ENCODE assay signal across 8 cellular contexts in genomic region chr1:156813750-156814570, GRCh38. TPM values are rescaled to one million over a fixed set of nuclear protein-coding genes. Genes with fewer than 3 reads are reported as not detected.
DNase-seq lines count a peak whose midpoint lies in the region; ATAC-seq and TF ChIP-seq lines count a peak whose summit lies in the region.

No MANE protein-coding gene starts in this region.

- POLR2A ChIA-PET in OCI-LY7 (lab: Charles Lee): no interaction called here

- 40% methylated on average over 2 of the region's 60 CpGs; no CpG with 5 or more reads in 1 of the 2 donors for WGBS in gastroesophageal sphincter (ENCODE audit: low coverage in 1 of 2), 2 donors
- WGBS in suprapubic skin: 19% methylated on average over 18 of the region's 60 CpGs

- H3K27ac ChIP-seq in ACC112 (ENCODE audit: low read depth, low read length) (peak overlapping the region; percentile 50; the same call in 1 of the 2 replicates), OCI-LY7 (ENCODE audit: low read depth, low read length, poor library complexity, severe bottlenecking) (no peak overlapping the region), gastroesophageal sphincter (peak overlapping the region in 2 of 4 donors; percentile 64 to 76), suprapubic skin (no peak overlapping the region)

- H3K27me3 ChIP-seq in ACC112 (ENCODE audit: insufficient read depth, low read length): no peaks in the 10 kb centered on the region
- peaks cover 18% of the 10 kb centered on the region for H3K27me3 ChIP-seq in gastroesophageal sphincter
- no peaks in the 10 kb centered on the region for H3K27me3 ChIP-seq in suprapubic skin

- H3K9me2 ChIP-seq in OCI-LY7 (ENCODE audit: insufficient read depth, low read length): no peaks in the 10 kb centered on the region

- peak; percentile 71 for TF ChIP-seq CTCF in OCI-LY7 (conservative IDR thresholded peaks at IDR 0.05; ENCODE audit: low read length)
- TF ChIP-seq CTCF in gastroesophageal sphincter (IDR thresholded peaks at IDR 0.05): peak in 3 of 4 experiments; percentile 55 to 77 (median 64)
- peak; percentile 18 to 80 for TF ChIP-seq CTCF in suprapubic skin (IDR thresholded peaks at IDR 0.05)

- TF ChIP-seq EP300 in gastroesophageal sphincter (IDR thresholded peaks at IDR 0.05) (no peak), suprapubic skin (IDR thresholded peaks at IDR 0.05) (no peak)

- H3K36me3 ChIP-seq in ACC112 (ENCODE audit: insufficient read depth, low read length) (no peaks in the 10 kb centered on the region; the same call in 1 of the 2 replicates), OCI-LY7 (ENCODE audit: insufficient read depth, low read length) (no peaks in the 10 kb centered on the region), gastroesophageal sphincter (no peaks in the 10 kb centered on the region), suprapubic skin (no peaks in the 10 kb centered on the region)

- H2AFZ ChIP-seq in ACC112 (ENCODE audit: low read length, unreplicated experiment) (peak overlapping the region; percentile 73), OCI-LY7 (ENCODE audit: low read length) (peak overlapping the region; percentile 83)

- no peaks in the 10 kb centered on the region for H4K20me1 ChIP-seq in OCI-LY7 (ENCODE audit: insufficient read depth, low read length)

- H3K4me1 ChIP-seq in ACC112 (ENCODE audit: control insufficient read depth, insufficient read depth, low read length, unreplicated experiment): peaks cover 28% of the 10 kb centered on the region
- peaks cover 27% of the 10 kb centered on the region for H3K4me1 ChIP-seq in OCI-LY7 (ENCODE audit: insufficient read depth, low read length, poor library complexity, severe bottlenecking)
- H3K4me1 ChIP-seq in gastroesophageal sphincter: peaks cover 0 to 22% (median 18%) of the 10 kb centered on the region in 3 donors
- H3K4me1 ChIP-seq in suprapubic skin: peaks cover 17% of the 10 kb centered on the region

- CTCF ChIA-PET in OCI-LY7 (lab: Charles Lee; ENCODE audit: unreplicated experiment): interaction anchor here (1.1 kb wide), 1 partner anchor 17 kb away, joined by 3 read pairs; no protein-coding TSS in a partner anchor

- TF ChIP-seq POLR2A in GM19193 (IDR thresholded peaks at IDR 0.05; ENCODE audit: extremely low read depth, insufficient read depth, insufficient read length) (peak; percentile 33), gastroesophageal sphincter (IDR thresholded peaks at IDR 0.05) (no peak), suprapubic skin (IDR thresholded peaks at IDR 0.05) (no peak)

- peak overlapping the region; percentile 68 for H3K4me2 ChIP-seq in OCI-LY7 (ENCODE audit: low read length)

- no peaks in the 10 kb centered on the region for H3K9me3 ChIP-seq in OCI-LY7 (ENCODE audit: low read length)
- no peaks in the 10 kb centered on the region for H3K9me3 ChIP-seq in gastroesophageal sphincter
- no peaks in the 10 kb centered on the region for H3K9me3 ChIP-seq in suprapubic skin

- intact Hi-C loops in OCI-LY7 (cut with micrococcal nuclease; ENCODE audit: unreplicated experiment): no loop called here

- BruUV-seq in OCI-LY7 (replicated peaks; lab: Mats Ljungman, UMichigan): no TSS peak

- ATAC-seq in gastroesophageal sphincter: peak; percentile 64
- ATAC-seq in GM21529 (IDR thresholded peaks at IDR 0.05; ENCODE audit: unreplicated experiment): no peak

- H3K79me2 ChIP-seq in ACC112 (ENCODE audit: control insufficient read depth, insufficient read depth, low read length, unreplicated experiment) (peaks cover 5% of the 10 kb centered on the region), OCI-LY7 (ENCODE audit: insufficient read depth, low read depth, low read length) (no peaks in the 10 kb centered on the region)

- peak overlapping the region; percentile 80 for H3K4me3 ChIP-seq in ACC112 (ENCODE audit: low read depth, low read length)
- peak overlapping the region; percentile 58 for H3K4me3 ChIP-seq in OCI-LY7 (ENCODE audit: low read depth, low read length, poor library complexity, severe bottlenecking)
- H3K4me3 ChIP-seq in gastroesophageal sphincter: peak overlapping the region; percentile 15 to 51
- peak overlapping the region; percentile 52 for H3K4me3 ChIP-seq in suprapubic skin

- DNase-seq in OCI-LY7 (ENCODE audit: low spot score) (peak; percentile 61), occipital lobe (lab: John Stamatoyannopoulos, UW) (peak; percentile 17), suprapubic skin (ENCODE audit: low spot score in 2 of 2) (peak in 1 of 2 donors; percentile 71)
- DNase-seq in activated effector memory CD4-positive, alpha-beta T cell treated with anti-CD3 and anti-CD28 coated beads, Interleukin-2, amount 50 U/mL, for 16 hours: peak; percentile 90

RNA-seq across cellular contexts. Expression of gene SH2D2A, which starts 2.7 kb away (rescaled TPM):
- total RNA-seq in OCI-LY7 (2014; rRNA removed; shearing (Covaris generic)): 5.5 and 5.8 TPM in 2 replicates
- 2.1 and 2.2 TPM in 2 replicates for total RNA-seq in OCI-LY7 (2022)
- total RNA-seq in gastroesophageal sphincter: under 1 TPM in 1 of 4 donors, not detected in 3; 0.94 TPM
- not detected for total RNA-seq in occipital lobe
- under 1 TPM in 2 of 4 donors, not detected in 2; 0.29 to 0.48 TPM for total RNA-seq in suprapubic skin

RNA-seq across cellular contexts. Expression of gene INSRR, which starts 45.0 kb away (rescaled TPM):
- not detected in 2 replicates for total RNA-seq in OCI-LY7 (2014; rRNA removed; shearing (Covaris generic))
- total RNA-seq in OCI-LY7 (2022) (not detected in 2 replicates), gastroesophageal sphincter (under 1 TPM in 1 of 4 donors, not detected in 3; under 0.01 TPM), occipital lobe (0.31 TPM), suprapubic skin (not detected)

RNA-seq across cellular contexts. Expression of gene PRCC, which starts 46.6 kb away (rescaled TPM):
- total RNA-seq in OCI-LY7 (2014; rRNA removed; shearing (Covaris generic)): 53.7 and 54.0 TPM in 2 replicates
- total RNA-seq in OCI-LY7 (2022): 81.5 and 82.9 TPM in 2 replicates
- total RNA-seq in gastroesophageal sphincter: 10 to 100 TPM; 33.4 to 41.0 (median 33.9) TPM
- total RNA-seq in occipital lobe: 16.2 TPM
- total RNA-seq in suprapubic skin: 10 to 100 TPM; 39.1 to 50.1 (median 43.3) TPM

RNA-seq across cellular contexts. Expression of gene NTRK1, which starts 46.7 kb away (rescaled TPM):
- not detected in 2 replicates for total RNA-seq in OCI-LY7 (2014; rRNA removed; shearing (Covaris generic))
- total RNA-seq in OCI-LY7 (2022): not detected in 2 replicates
- 1 to 10 TPM in 2 of 4 donors, under 1 TPM in 2; 0.23 to 4.4 (median 0.72) TPM for total RNA-seq in gastroesophageal sphincter
- total RNA-seq in occipital lobe: not detected
- total RNA-seq in suprapubic skin: under 1 TPM in 1 of 4 donors, not detected in 3; 0.32 TPM
